In genomic region chr16:61891460-61891859, GRCh38 we compare ENCODE assay signal across 25 cellular contexts.
"Had no signal": no experiment of that assay in that cellular context is flagged by ENCODE, and none has a peak within 500 bp of the region (broad histone marks: within the 10 kb centered on the region; RNA-seq: fewer than 3 reads in every experiment).

No MANE protein-coding gene starts in this region.

- DNase-seq: activated CD4-positive, alpha-beta T cell treated with anti-CD3 and anti-CD28 coated beads for 1 hour; activated CD4-positive, alpha-beta T cell treated with anti-CD3 and anti-CD28 coated beads, Interleukin-2, amount 50 U/mL, for 48 hours; activated gamma-delta T cell; dermis blood vessel endothelial cell; effector memory CD4-positive, alpha-beta T cell; esophagus squamous epithelium; left cardiac atrium; lower lobe of right lung; pancreas; right lobe of liver; small intestine; stimulated activated CD4-positive, alpha-beta T cell treated with anti-CD3 and anti-CD28 coated beads, Interleukin-15, amount 100 ng/mL, for 24 hours; stimulated activated CD4-positive, alpha-beta T cell treated with anti-CD3 and anti-CD28 coated beads, Interleukin-2, amount 100 ng/mL, for 48 hours; transverse colon; uterus had no signal

- FAIRE-seq: astrocyte, bronchial epithelial cell, endothelial cell of umbilical vein, pancreas, small intestine had no signal

- H3K4me1 ChIP-seq: esophagus squamous epithelium, lower lobe of right lung, pancreas, right lobe of liver, transverse colon, uterus had no signal

- H3K36me3 ChIP-seq: esophagus squamous epithelium, lower lobe of right lung, neutrophil, pancreas, right lobe of liver, transverse colon, uterus had no signal

- H3K9me3 ChIP-seq: esophagus squamous epithelium, lower lobe of right lung, neutrophil, pancreas, transverse colon, uterus had no signal

- H3K27me3 Mint-ChIP-seq: activated naive CD4-positive, alpha-beta T cell treated with anti-CD3 and anti-CD28 coated beads, Interleukin-2, amount 50 U/mL, for 24 hours; natural killer cell treated with Interleukin-12 subunit alpha and Interleukin-12 subunit beta and Interleukin-15 and Interleukin-18, amount 100 ng/mL, for 72 hours; stimulated activated naive CD8-positive, alpha-beta T cell treated with anti-CD3 and anti-CD28 coated beads, Interleukin-15, Interleukin-2, amounts not matched to agents 100 ng/mL and 50 ng/mL, for 24 hours had no signal

- H3K27ac ChIP-seq: esophagus squamous epithelium, hepatocyte, lower lobe of right lung, neutrophil, pancreas, right lobe of liver, transverse colon, uterus, VCaP had no signal

- H3K4me3 ChIP-seq: esophagus squamous epithelium, hepatocyte, lower lobe of right lung, pancreas, right lobe of liver, transverse colon, uterus had no signal

- H3K4me3 Mint-ChIP-seq: activated naive CD4-positive, alpha-beta T cell treated with anti-CD3 and anti-CD28 coated beads, Interleukin-2, amount 50 U/mL, for 24 hours; mesothelial cell of epicardium; natural killer cell treated with Interleukin-12 subunit alpha and Interleukin-12 subunit beta and Interleukin-15 and Interleukin-18, amount 100 ng/mL, for 72 hours; stimulated activated naive CD8-positive, alpha-beta T cell treated with anti-CD3 and anti-CD28 coated beads, Interleukin-15, Interleukin-2, amounts not matched to agents 100 ng/mL and 50 ng/mL, for 24 hours had no signal

- ATAC-seq: left cardiac atrium; lower lobe of right lung; natural killer cell treated with Interleukin-12 subunit alpha and Interleukin-12 subunit beta and Interleukin-15 and Interleukin-18, amount 100 ng/mL, for 72 hours; pancreas; right lobe of liver had no signal

- H3K36me3 Mint-ChIP-seq: activated naive CD4-positive, alpha-beta T cell treated with anti-CD3 and anti-CD28 coated beads, Interleukin-2, amount 50 U/mL, for 24 hours had no signal

- H3K27ac Mint-ChIP-seq: activated naive CD4-positive, alpha-beta T cell treated with anti-CD3 and anti-CD28 coated beads, Interleukin-2, amount 50 U/mL, for 24 hours; mesothelial cell of epicardium; natural killer cell treated with Interleukin-12 subunit alpha and Interleukin-12 subunit beta and Interleukin-15 and Interleukin-18, amount 100 ng/mL, for 72 hours; stimulated activated naive CD8-positive, alpha-beta T cell treated with anti-CD3 and anti-CD28 coated beads, Interleukin-15, Interleukin-2, amounts not matched to agents 100 ng/mL and 50 ng/mL, for 24 hours had no signal

- H3K27me3 ChIP-seq: esophagus squamous epithelium, hepatocyte, neutrophil, pancreas, right lobe of liver, transverse colon, uterus had no signal

- H3K4me1 Mint-ChIP-seq: activated naive CD4-positive, alpha-beta T cell treated with anti-CD3 and anti-CD28 coated beads, Interleukin-2, amount 50 U/mL, for 24 hours had no signal
